29 cellular contexts compared by ENCODE assay signal in genomic region chr12:54401127-54401526, GRCh38. TPM values are rescaled to one million over a fixed set of nuclear protein-coding genes. Genes with fewer than 3 reads are reported as not detected.
A peak's percentile ranks its signal among the peaks of the same experiment; 100 is the strongest.
DNase-seq lines count a peak whose midpoint lies in the region; ATAC-seq and TF ChIP-seq lines count a peak whose summit lies in the region.
"Had no signal": no experiment of that assay in that cellular context is flagged by ENCODE, and none has a peak within 500 bp of the region (broad histone marks: within the 10 kb centered on the region; RNA-seq: fewer than 3 reads in every experiment).

No MANE protein-coding gene starts in this region.

- H3K9me2 ChIP-seq in Karpas-422 (replicated peaks; ENCODE audit: insufficient read depth, low read length), result no peaks in the 10 kb centered on the region

- no peaks in the 10 kb centered on the region for H3K4me1 ChIP-seq in Karpas-422 (ENCODE audit: low read length)
- peaks cover 10% of the 10 kb centered on the region for H3K4me1 ChIP-seq in stomach smooth muscle (ENCODE audit: control insufficient read depth, insufficient read depth, low read length)
- H3K4me1 ChIP-seq: SJSA1 had no signal

- H3K4me3 Mint-ChIP-seq in activated T-cell treated with anti-CD3 and anti-CD28 coated beads, Interleukin-2, amount 50 U/mL, for 24 hours, result no peak overlapping the region
- peak overlapping the region; percentile 4 for H3K4me3 Mint-ChIP-seq in endothelial cell (ENCODE audit: unreplicated experiment)
- H3K4me3 Mint-ChIP-seq: stimulated activated naive CD8-positive, alpha-beta T cell treated with anti-CD3 and anti-CD28 coated beads, Interleukin-15, Interleukin-2, amounts not matched to agents 100 ng/mL and 50 ng/mL, for 24 hours; WTC11 had no signal

- H3K27me3 ChIP-seq in Karpas-422 (ENCODE audit: low read length) (no peaks in the 10 kb centered on the region), stomach smooth muscle (ENCODE audit: control insufficient read depth in 1 of 2, insufficient read depth in 2 of 2, low read length in 2 of 2) (no peaks in the 10 kb centered on the region)
- H3K27me3 ChIP-seq: BLaER1, cardiac muscle cell, SJSA1, tibial nerve had no signal

- H3K36me3 Mint-ChIP-seq in activated T-cell treated with anti-CD3 and anti-CD28 coated beads, Interleukin-2, amount 50 U/mL, for 24 hours (ENCODE audit: low read depth), result peaks cover 88% of the 10 kb centered on the region
- peaks cover 82% of the 10 kb centered on the region for H3K36me3 Mint-ChIP-seq in endothelial cell (ENCODE audit: low read depth, unreplicated experiment)

- no peaks in the 10 kb centered on the region for H3K79me2 ChIP-seq in Karpas-422 (ENCODE audit: low read length)

- no peaks in the 10 kb centered on the region for H4K20me1 ChIP-seq in Karpas-422 (ENCODE audit: insufficient read depth, low read depth, low read length)

- TF ChIP-seq CTCF in endothelial cell (IDR thresholded peaks at IDR 0.05; ENCODE audit: unreplicated experiment), result no peak

- no peak overlapping the region for H3K4me2 ChIP-seq in Karpas-422 (ENCODE audit: low read depth, low read length, poor library complexity, severe bottlenecking)
- H3K4me2 ChIP-seq: BLaER1 had no signal

- H3K27ac Mint-ChIP-seq in activated T-cell treated with anti-CD3 and anti-CD28 coated beads, Interleukin-2, amount 50 U/mL, for 24 hours, result peak overlapping the region; percentile 42
- peak overlapping the region; percentile 52 for H3K27ac Mint-ChIP-seq in endothelial cell (ENCODE audit: unreplicated experiment)
- H3K27ac Mint-ChIP-seq: WTC11 had no signal

- H3K9me3 ChIP-seq in Karpas-422 (ENCODE audit: low read length) (no peaks in the 10 kb centered on the region), stomach smooth muscle (ENCODE audit: control insufficient read depth in 2 of 2, low read length in 2 of 2) (no peaks in the 10 kb centered on the region)
- H3K9me3 ChIP-seq: BLaER1, SJSA1, spleen, tibial nerve had no signal

- H3K36me3 ChIP-seq in Karpas-422 (ENCODE audit: insufficient read depth, low read length) (no peaks in the 10 kb centered on the region), stomach smooth muscle (ENCODE audit: control insufficient read depth in 2 of 2, insufficient read depth in 2 of 2, low read length in 2 of 2) (peaks cover 87 to 88% of the 10 kb centered on the region in 2 donors)

- no peaks in the 10 kb centered on the region for H3K9me3 Mint-ChIP-seq in activated T-cell treated with anti-CD3 and anti-CD28 coated beads, Interleukin-2, amount 50 U/mL, for 24 hours
- H3K9me3 Mint-ChIP-seq in endothelial cell (ENCODE audit: unreplicated experiment), result no peaks in the 10 kb centered on the region
- H3K9me3 Mint-ChIP-seq: stimulated activated naive CD8-positive, alpha-beta T cell treated with anti-CD3 and anti-CD28 coated beads, Interleukin-15, Interleukin-2, amounts not matched to agents 100 ng/mL and 50 ng/mL, for 24 hours; WTC11 had no signal

- H3K27me3 Mint-ChIP-seq in activated T-cell treated with anti-CD3 and anti-CD28 coated beads, Interleukin-2, amount 50 U/mL, for 24 hours, result no peaks in the 10 kb centered on the region
- peaks cover 29% of the 10 kb centered on the region for H3K27me3 Mint-ChIP-seq in endothelial cell (ENCODE audit: unreplicated experiment)
- H3K27me3 Mint-ChIP-seq: stimulated activated naive CD8-positive, alpha-beta T cell treated with anti-CD3 and anti-CD28 coated beads, Interleukin-15, Interleukin-2, amounts not matched to agents 100 ng/mL and 50 ng/mL, for 24 hours had no signal

- no peak for DNase-seq in activated T-cell treated with anti-CD3 and anti-CD28 coated beads, Interleukin-2, amount 50 U/mL, for 24 hours
- no peak for DNase-seq in activated T-cell treated with anti-CD3 and anti-CD28 coated beads, Interleukin-2, amount 50 U/mL, for 48 hours
- peak; percentile 57 for DNase-seq in Karpas-422
- no peak for DNase-seq in endothelial cell (ENCODE audit: low spot score)
- DNase-seq in cerebellum (ENCODE audit: low spot score), result no peak
- DNase-seq: activated CD4-positive, alpha-beta T cell treated with anti-CD3 and anti-CD28 coated beads, Interleukin-2, amount 50 U/mL, for 48 hours; activated naive CD4-positive, alpha-beta T cell; erythroblast; foreskin melanocyte; IMR-90; NCI-H2107; NCI-H510A; occipital lobe; retina; stimulated activated CD4-positive, alpha-beta T cell treated with anti-CD3 and anti-CD28 coated beads, Interleukin-4, amount 100 ng/mL, for 24 hours; T-helper 9 cell had no signal

- ATAC-seq in HG02970 (IDR thresholded peaks at IDR 0.05; ENCODE audit: low FRiP score, unreplicated experiment) (no peak), HG03432 (IDR thresholded peaks at IDR 0.05; ENCODE audit: unreplicated experiment) (no peak)
- ATAC-seq: Panc1, WTC11 had no signal

- H3K27ac ChIP-seq in Karpas-422 (ENCODE audit: low read length) (no peak overlapping the region), stomach smooth muscle (ENCODE audit: low read length) (peak overlapping the region; percentile 37)
- H3K27ac ChIP-seq: BLaER1, cardiac muscle cell, SJSA1, spleen, tibial nerve had no signal

- H3K9ac ChIP-seq in Karpas-422 (ENCODE audit: low read length), result no peak overlapping the region
- H3K9ac ChIP-seq in stomach smooth muscle (ENCODE audit: low read length in 2 of 2), result no peak overlapping the region
- H3K9ac ChIP-seq: BLaER1 had no signal

- H3K4me3 ChIP-seq in Karpas-422 (ENCODE audit: low read length), result no peak overlapping the region
- H3K4me3 ChIP-seq in stomach smooth muscle (ENCODE audit: low read length in 2 of 2), result no peak overlapping the region
- H3K4me3 ChIP-seq: BLaER1, cardiac muscle cell, lung, SJSA1, spleen, tibial nerve had no signal

- H3K4me1 Mint-ChIP-seq in activated T-cell treated with anti-CD3 and anti-CD28 coated beads, Interleukin-2, amount 50 U/mL, for 24 hours (ENCODE audit: low read depth), result peaks cover 5% of the 10 kb centered on the region
- H3K4me1 Mint-ChIP-seq in endothelial cell (ENCODE audit: unreplicated experiment), result peaks cover 46% of the 10 kb centered on the region

- no peak overlapping the region for H2AFZ ChIP-seq in Karpas-422 (ENCODE audit: low read length)

RNA-seq across cellular contexts. Expression of gene ZNF385A, which starts 16.6 kb away (rescaled TPM):
- total RNA-seq in Karpas-422 (2014; rRNA removed; shearing (Covaris generic); ENCODE audit: low replicate concordance), result 4.1 and 12.2 TPM in 2 replicates
- total RNA-seq in endothelial cell (ENCODE audit: unreplicated experiment) (15.6 TPM), cerebellum (1.7 TPM)

RNA-seq across cellular contexts. Expression of gene ITGA5, which starts 17.9 kb away (rescaled TPM):
- not detected in 2 replicates for total RNA-seq in Karpas-422 (2014; rRNA removed; shearing (Covaris generic); ENCODE audit: low replicate concordance)
- total RNA-seq in endothelial cell (ENCODE audit: unreplicated experiment) (688 TPM), cerebellum (9.9 TPM)

RNA-seq across cellular contexts. Expression of gene GPR84, which starts 36.8 kb away (rescaled TPM):
- 0.29 TPM in 1 of 2 replicates, not detected in the other for total RNA-seq in Karpas-422 (2014; rRNA removed; shearing (Covaris generic); ENCODE audit: low replicate concordance)
- 0.41 TPM for total RNA-seq in endothelial cell (ENCODE audit: unreplicated experiment)
- 0.36 TPM for total RNA-seq in cerebellum
- total RNA-seq: IMR-90, M059J, SJSA1 had no signal

Comparison
In these comparisons a context has a peak if more than half of its experiments do, and no peak if none do; other contexts are left out.
1. RNA of gene ITGA5, which starts 17.9 kb away (total RNA-seq): 688 TPM in endothelial cell (single experiment); 9.9 TPM in cerebellum (single experiment) and not detected in Karpas-422; every median in the first group is over 10 times any median in the second.